23 cellular contexts compared by ENCODE assay signal in the genomic region with DNA sequence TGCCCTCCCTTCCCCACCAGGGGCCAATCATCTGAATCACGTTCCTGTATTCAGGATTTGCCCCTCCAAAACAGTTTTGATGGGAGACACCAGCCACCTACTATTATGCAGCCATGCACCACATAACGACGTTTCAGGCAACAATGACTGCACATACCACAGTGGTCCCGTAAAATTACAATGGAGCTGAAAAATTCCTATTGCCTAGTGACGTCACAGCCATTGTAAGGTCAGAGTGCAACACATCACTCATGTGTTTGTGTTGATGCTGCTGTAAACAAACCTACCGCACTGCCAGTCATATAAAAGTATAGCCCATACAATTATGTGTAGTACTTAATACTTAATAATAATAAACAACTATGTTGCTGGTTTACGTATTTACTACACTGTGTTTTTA. TPM values are rescaled to one million over a fixed set of nuclear protein-coding genes. Genes with fewer than 3 reads are reported as not detected.
DNase-seq lines count a peak whose midpoint lies in the region; ATAC-seq and TF ChIP-seq lines count a peak whose summit lies in the region.
"Had no signal": no experiment of that assay in that cellular context is flagged by ENCODE, and none has a peak within 500 bp of the region (broad histone marks: within the 10 kb centered on the region; RNA-seq: fewer than 3 reads in every experiment).

No MANE protein-coding gene starts in this region.

- TF ChIP-seq EP300 in tibial nerve (IDR thresholded peaks at IDR 0.05), result no peak

- H3K4me1 ChIP-seq in tibial nerve, result no peaks in the 10 kb centered on the region
- no peaks in the 10 kb centered on the region for H3K4me1 ChIP-seq in CD4-positive, alpha-beta memory T cell (ENCODE audit: insufficient read depth, low read length)

- peaks cover 52% of the 10 kb centered on the region for H3K4me1 Mint-ChIP-seq in nephron progenitor cell
- H3K4me1 Mint-ChIP-seq in CD4-positive, alpha-beta memory T cell, result peaks cover 0 to 11% (median 4%) of the 10 kb centered on the region in 4 donors
- H3K4me1 Mint-ChIP-seq in naive thymus-derived CD8-positive, alpha-beta T cell, result peaks cover 5 to 40% (median 19%) of the 10 kb centered on the region in 4 donors
- H3K4me1 Mint-ChIP-seq: CD4-positive, CD25-positive, alpha-beta regulatory T cell had no signal

- peak overlapping the region; percentile 44 for H3K4me3 Mint-ChIP-seq in nephron progenitor cell
- no peak overlapping the region for H3K4me3 Mint-ChIP-seq in CD4-positive, alpha-beta memory T cell
- H3K4me3 Mint-ChIP-seq in naive thymus-derived CD8-positive, alpha-beta T cell, result no peak overlapping the region
- H3K4me3 Mint-ChIP-seq: B cell; CD4-positive, CD25-positive, alpha-beta regulatory T cell; CD8-positive, alpha-beta memory T cell; GM23338; H9 had no signal

- H3K9me3 Mint-ChIP-seq in nephron progenitor cell, result peaks cover 3% of the 10 kb centered on the region
- peaks cover 0 to 2% (median 0%) of the 10 kb centered on the region in 8 donors for H3K9me3 Mint-ChIP-seq in CD4-positive, alpha-beta memory T cell
- H3K9me3 Mint-ChIP-seq in naive thymus-derived CD8-positive, alpha-beta T cell, result no peaks in the 10 kb centered on the region
- H3K9me3 Mint-ChIP-seq: CD4-positive, CD25-positive, alpha-beta regulatory T cell; GM23338; H9 had no signal

- 56 to 63% methylated on average over 7 of the region's 7 CpGs for WGBS in tibial nerve, 2 donors

- TF ChIP-seq POLR2A in tibial nerve (IDR thresholded peaks at IDR 0.05), result no peak

- CTCF ChIA-PET in HEK293T (lab: Yijun Ruan, JAX), result no interaction called here
- CTCF ChIA-PET in CD4-positive, alpha-beta memory T cell (lab: Charles Lee; ENCODE audit: partially characterized antibody), result interaction anchor here (1.5 kb wide), 1 partner anchor 100 kb away, joined by 6 read pairs; no protein-coding TSS in a partner anchor

- no peak overlapping the region for H3K4me3 ChIP-seq in tibial nerve
- no peak overlapping the region for H3K4me3 ChIP-seq in CD4-positive, alpha-beta memory T cell (ENCODE audit: low read length in 2 of 2)
- H3K4me3 ChIP-seq: BLaER1, GM12878, GM23338 had no signal

- TF ChIP-seq CTCF in nephron progenitor cell (IDR thresholded peaks at IDR 0.05) (no peak), tibial nerve (IDR thresholded peaks at IDR 0.05) (no peak)

- H3K27me3 ChIP-seq in tibial nerve, result peaks cover 0 to under 1% of the 10 kb centered on the region in 2 donors
- H3K27me3 ChIP-seq in CD4-positive, alpha-beta memory T cell (ENCODE audit: insufficient read depth, low read length), result no peaks in the 10 kb centered on the region
- H3K27me3 ChIP-seq: BLaER1 had no signal

- peaks cover 0 to 6% (median 0%) of the 10 kb centered on the region in 4 donors for H3K9me3 ChIP-seq in tibial nerve
- H3K9me3 ChIP-seq in CD4-positive, alpha-beta memory T cell (ENCODE audit: control insufficient read depth in 1 of 2, low read length in 2 of 2), result no peaks in the 10 kb centered on the region
- H3K9me3 ChIP-seq: BLaER1 had no signal

- DNase-seq in NCI-H2227 (lab: John Stamatoyannopoulos, UW; ENCODE audit: unreplicated experiment) (peak; percentile 33), NCI-H2227 treated with DMSO at 0.1 percent for 48 hours (lab: John Stamatoyannopoulos, UW) (no peak), HEK293T (ENCODE audit: extremely low spot score) (no peak), nephron progenitor cell (no peak), tibial nerve (ENCODE audit: low spot score in 2 of 2) (no peak), NCI-H1048 (lab: John Stamatoyannopoulos, UW) (no peak)
- DNase-seq in CD4-positive, alpha-beta memory T cell, result no peak
- no peak for DNase-seq in naive thymus-derived CD8-positive, alpha-beta T cell
- DNase-seq: CD4-positive, CD25-positive, alpha-beta regulatory T cell; CD8-positive, alpha-beta memory T cell; DMS 273 treated with DMSO at 0.1 percent for 48 hours; DMS79; EL; GDM1; H9 had no signal

- peaks cover 6% of the 10 kb centered on the region for H3K36me3 Mint-ChIP-seq in nephron progenitor cell (ENCODE audit: low read depth)
- no peaks in the 10 kb centered on the region for H3K36me3 Mint-ChIP-seq in CD4-positive, alpha-beta memory T cell
- peaks cover 0 to 2% (median 0%) of the 10 kb centered on the region in 3 donors for H3K36me3 Mint-ChIP-seq in naive thymus-derived CD8-positive, alpha-beta T cell
- H3K36me3 Mint-ChIP-seq: CD8-positive, alpha-beta memory T cell had no signal

- peak overlapping the region in 3 of 4 donors; percentile 30 to 81 (median 72) for H3K27ac ChIP-seq in tibial nerve
- no peak overlapping the region for H3K27ac ChIP-seq in CD4-positive, alpha-beta memory T cell (ENCODE audit: low read depth, low read length)
- H3K27ac ChIP-seq: 22Rv1, BLaER1, C4-2B had no signal

- no peak for ATAC-seq in naive thymus-derived CD8-positive, alpha-beta T cell
- ATAC-seq: GM12878, HCT116 had no signal

- peaks cover 8% of the 10 kb centered on the region for H3K27me3 Mint-ChIP-seq in nephron progenitor cell (ENCODE audit: low read depth, poor library complexity)
- H3K27me3 Mint-ChIP-seq in CD4-positive, alpha-beta memory T cell, result peaks cover 0 to 4% of the 10 kb centered on the region in 2 donors
- peaks cover 0 to 2% (median under 1%) of the 10 kb centered on the region in 5 donors for H3K27me3 Mint-ChIP-seq in naive thymus-derived CD8-positive, alpha-beta T cell
- H3K27me3 Mint-ChIP-seq: B cell had no signal

- intact Hi-C loops in CD4-positive, alpha-beta memory T cell (cut with micrococcal nuclease), result no loop called here

- H3K36me3 ChIP-seq in tibial nerve, result no peaks in the 10 kb centered on the region
- H3K36me3 ChIP-seq in CD4-positive, alpha-beta memory T cell (ENCODE audit: insufficient read depth, low read length), result no peaks in the 10 kb centered on the region
- H3K36me3 ChIP-seq: BLaER1 had no signal

- H3K27ac Mint-ChIP-seq in nephron progenitor cell, result no peak overlapping the region
- no peak overlapping the region for H3K27ac Mint-ChIP-seq in CD4-positive, alpha-beta memory T cell
- no peak overlapping the region for H3K27ac Mint-ChIP-seq in naive thymus-derived CD8-positive, alpha-beta T cell
- H3K27ac Mint-ChIP-seq: B cell; CD4-positive, CD25-positive, alpha-beta regulatory T cell; CD8-positive, alpha-beta memory T cell; GM23338 had no signal

- POLR2A ChIA-PET in HEK293T (lab: Yijun Ruan, JAX), result no interaction called here
- POLR2A ChIA-PET in CD4-positive, alpha-beta memory T cell (lab: Charles Lee; ENCODE audit: partially characterized antibody), result no interaction called here
- POLR2A ChIA-PET in naive thymus-derived CD8-positive, alpha-beta T cell (lab: Charles Lee), result no interaction called here

TF ChIP-seq in HEK293T, 16 proteins besides CTCF, POLR2A, EP300 and RAD21:
- no peak for TF ChIP-seq BHLHE40 (IDR thresholded peaks at IDR 0.05; ENCODE audit: borderline replicate concordance)
- no peak for TF ChIP-seq FOXA1 (IDR thresholded peaks at IDR 0.05)
- no peak for TF ChIP-seq ELF4 (IDR thresholded peaks at IDR 0.05)
- TF ChIP-seq, protein P1, sequence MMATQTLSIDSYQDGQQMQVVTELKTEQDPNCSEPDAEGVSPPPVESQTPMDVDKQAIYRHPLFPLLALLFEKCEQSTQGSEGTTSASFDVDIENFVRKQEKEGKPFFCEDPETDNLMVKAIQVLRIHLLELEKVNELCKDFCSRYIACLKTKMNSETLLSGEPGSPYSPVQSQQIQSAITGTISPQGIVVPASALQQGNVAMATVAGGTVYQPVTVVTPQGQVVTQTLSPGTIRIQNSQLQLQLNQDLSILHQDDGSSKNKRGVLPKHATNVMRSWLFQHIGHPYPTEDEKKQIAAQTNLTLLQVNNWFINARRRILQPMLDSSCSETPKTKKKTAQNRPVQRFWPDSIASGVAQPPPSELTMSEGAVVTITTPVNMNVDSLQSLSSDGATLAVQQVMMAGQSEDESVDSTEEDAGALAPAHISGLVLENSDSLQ (IDR thresholded peaks at IDR 0.05), result peak; percentile 17; the same call in 1 of the 2 replicates

RNA-seq across cellular contexts. Expression of gene ITM2C, which starts 22.6 kb away (rescaled TPM):
- total RNA-seq in tibial nerve, result 100 to 1,000 TPM in 3 of 4 donors, 10 to 100 TPM in 1; 80.1 to 146 (median 128) TPM
- total RNA-seq in CD4-positive, alpha-beta memory T cell, result 10 to 100 TPM; 24.1 to 24.3 TPM
- 10 to 100 TPM; 32.5 to 40.8 TPM for polyA plus RNA-seq in CD4-positive, alpha-beta memory T cell
- total RNA-seq in naive thymus-derived CD8-positive, alpha-beta T cell, result 10 to 100 TPM; 30.9 to 38.7 TPM
- polyA plus RNA-seq in naive thymus-derived CD8-positive, alpha-beta T cell, result 10 to 100 TPM; 35.4 to 56.7 (median 53.8) TPM

RNA-seq across cellular contexts. Expression of gene GPR55, which starts 37.7 kb away (rescaled TPM):
- total RNA-seq in tibial nerve, result under 1 TPM in 1 of 4 donors, not detected in 3; 0.21 TPM
- 1 to 10 TPM; 8.1 to 8.3 TPM for total RNA-seq in CD4-positive, alpha-beta memory T cell
- polyA plus RNA-seq in CD4-positive, alpha-beta memory T cell, result 1 to 10 TPM in 1 of 2 donors, not detected in 1; 2.4 TPM
- total RNA-seq in naive thymus-derived CD8-positive, alpha-beta T cell, result 10 to 100 TPM in 1 of 2 experiments, 1 to 10 TPM in 1; 8.9 to 10.4 TPM
- polyA plus RNA-seq in naive thymus-derived CD8-positive, alpha-beta T cell, result 1 to 10 TPM; 1.1 to 3.2 (median 3.1) TPM
- total RNA-seq: GM23338, H9 had no signal
- polyA plus RNA-seq: AG04450, GM23338 had no signal

Comparison
In these comparisons a context has a peak if more than half of its experiments do, and no peak if none do; other contexts are left out.
1. RNA of gene GPR55, which starts 37.7 kb away (total RNA-seq): 8.9 to 10.4 TPM in naive thymus-derived CD8-positive, alpha-beta T cell and 8.1 to 8.3 TPM in CD4-positive, alpha-beta memory T cell; 0.21 TPM in tibial nerve; every median in the first group is over 4 times any median in the second.